1 cellular context compared by ENCODE assay signal in genomic region chr14:105491366-105492006, GRCh38.
TF ChIP-seq lines count a peak whose summit lies in the region.

No MANE protein-coding gene starts in this region.

TF ChIP-seq in SK-N-SH treated with all-trans-retinoic acid at 6 μM for 48 hours, 23 proteins besides CTCF, POLR2A, EP300 and RAD21 (continued from another document):
- TF ChIP-seq, protein P1, sequence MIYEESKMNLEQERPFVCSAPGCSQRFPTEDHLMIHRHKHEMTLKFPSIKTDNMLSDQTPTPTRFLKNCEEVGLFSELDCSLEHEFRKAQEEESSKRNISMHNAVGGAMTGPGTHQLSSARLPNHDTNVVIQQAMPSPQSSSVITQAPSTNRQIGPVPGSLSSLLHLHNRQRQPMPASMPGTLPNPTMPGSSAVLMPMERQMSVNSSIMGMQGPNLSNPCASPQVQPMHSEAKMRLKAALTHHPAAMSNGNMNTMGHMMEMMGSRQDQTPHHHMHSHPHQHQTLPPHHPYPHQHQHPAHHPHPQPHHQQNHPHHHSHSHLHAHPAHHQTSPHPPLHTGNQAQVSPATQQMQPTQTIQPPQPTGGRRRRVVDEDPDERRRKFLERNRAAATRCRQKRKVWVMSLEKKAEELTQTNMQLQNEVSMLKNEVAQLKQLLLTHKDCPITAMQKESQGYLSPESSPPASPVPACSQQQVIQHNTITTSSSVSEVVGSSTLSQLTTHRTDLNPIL (CRISPR knock-in tag; IDR thresholded peaks at IDR 0.05; ENCODE audit: low read depth), result no peak
- TF ChIP-seq ARNTL (CRISPR knock-in tag; IDR thresholded peaks at IDR 0.05; ENCODE audit: borderline replicate concordance, low read depth) (no peak), TCF4 (CRISPR knock-in tag; IDR thresholded peaks at IDR 0.05; ENCODE audit: borderline replicate concordance) (no peak)
